In genomic region chr2:26043862-26044736, GRCh38 we compare ENCODE assay signal across 9 cellular contexts. TPM values are rescaled to one million over a fixed set of nuclear protein-coding genes. Genes with fewer than 3 reads are reported as not detected.
A peak's percentile ranks its signal among the peaks of the same experiment; 100 is the strongest.
DNase-seq lines count a peak whose midpoint lies in the region; ATAC-seq and TF ChIP-seq lines count a peak whose summit lies in the region.
"Had no signal": no experiment of that assay in that cellular context is flagged by ENCODE, and none has a peak within 500 bp of the region (broad histone marks: within the 10 kb centered on the region; RNA-seq: fewer than 3 reads in every experiment).

No MANE protein-coding gene starts in this region.

- no peak for TF ChIP-seq POLR2A in lower leg skin (IDR thresholded peaks at IDR 0.05)

- H3K4me3 Mint-ChIP-seq in effector memory CD8-positive, alpha-beta T cell: peak overlapping the region; percentile 51 to 66

- TF ChIP-seq CTCF in KMS-11 (conservative IDR thresholded peaks at IDR 0.05; ENCODE audit: low read depth, low read length): no peak
- TF ChIP-seq CTCF in osteoblast (IDR thresholded peaks at IDR 0.05; ENCODE audit: extremely low read depth, low read depth, low read length): no peak
- TF ChIP-seq CTCF in lower leg skin (IDR thresholded peaks at IDR 0.05): no peak

- H3K27ac ChIP-seq in KMS-11: peak overlapping the region; percentile 58
- peak overlapping the region; percentile 25 for H3K27ac ChIP-seq in osteoblast (ENCODE audit: low read depth, low read length)

- peak in 1 of 3 experiments; percentile 14 for DNase-seq in effector memory CD8-positive, alpha-beta T cell
- DNase-seq in osteoblast (ENCODE audit: insufficient read length, low spot score, missing footprints) (no peak), mesenteric fat pad (ENCODE audit: low spot score) (no peak), NCI-H510A (lab: John Stamatoyannopoulos, UW) (no peak), lower leg skin (ENCODE audit: low spot score in 2 of 2) (no peak)

- no peaks in the 10 kb centered on the region for H3K36me3 ChIP-seq in KMS-11 (ENCODE audit: insufficient read depth)
- H3K36me3 ChIP-seq in osteoblast (ENCODE audit: insufficient read depth, low read length): peaks cover 10% of the 10 kb centered on the region

- H3K79me2 ChIP-seq in KMS-11 (ENCODE audit: insufficient read depth, low read depth) (peaks cover 99% of the 10 kb centered on the region), osteoblast (ENCODE audit: insufficient read depth, low read length) (peaks cover 99% of the 10 kb centered on the region)

- peaks cover 24% of the 10 kb centered on the region for H3K36me3 Mint-ChIP-seq in effector memory CD8-positive, alpha-beta T cell (ENCODE audit: insufficient read depth)

- no peaks in the 10 kb centered on the region for H3K9me3 ChIP-seq in osteoblast (ENCODE audit: low read depth, low read length)
- H3K9me3 ChIP-seq: upper lobe of left lung had no signal

- peak overlapping the region; percentile 41 to 81 for H3K27ac Mint-ChIP-seq in effector memory CD8-positive, alpha-beta T cell

- peak overlapping the region; percentile 45; the same call in 1 of the 2 replicates for H3K9ac ChIP-seq in KMS-11

- H3K27me3 ChIP-seq in KMS-11 (ENCODE audit: insufficient read depth, low read depth) (no peaks in the 10 kb centered on the region), osteoblast (ENCODE audit: insufficient read depth, low read length) (no peaks in the 10 kb centered on the region)
- H3K27me3 ChIP-seq: upper lobe of left lung had no signal

- H3K9me3 Mint-ChIP-seq in effector memory CD8-positive, alpha-beta T cell: no peaks in the 10 kb centered on the region

- peaks cover 41 to 54% of the 10 kb centered on the region in 2 donors for H3K4me1 Mint-ChIP-seq in effector memory CD8-positive, alpha-beta T cell (ENCODE audit: low read depth in 2 of 2)

- H3K27me3 Mint-ChIP-seq in effector memory CD8-positive, alpha-beta T cell: no peaks in the 10 kb centered on the region

- H3K4me1 ChIP-seq in KMS-11 (ENCODE audit: low read depth, poor library complexity, severe bottlenecking): peaks cover 67% of the 10 kb centered on the region
- peaks cover 16% of the 10 kb centered on the region for H3K4me1 ChIP-seq in osteoblast (ENCODE audit: insufficient read depth, low read length)

- WGBS in lower leg skin, 2 donors: 42 to 43% methylated on average over 8 of the region's 8 CpGs

- peaks cover 26% of the 10 kb centered on the region for H4K20me1 ChIP-seq in KMS-11 (ENCODE audit: insufficient read depth)
- H4K20me1 ChIP-seq in osteoblast (ENCODE audit: insufficient read depth, low read length): peaks cover 71% of the 10 kb centered on the region

- H3K4me3 ChIP-seq in KMS-11 (IDR thresholded peaks at IDR 0.05; ENCODE audit: insufficient read depth, low read depth, low read length) (no peak overlapping the region), osteoblast (ENCODE audit: insufficient read depth, low read length) (peak overlapping the region; percentile 47), lower leg skin (ENCODE audit: low read depth, poor library complexity, severe bottlenecking) (no peak overlapping the region)
- H3K4me3 ChIP-seq: upper lobe of left lung had no signal

- no peak overlapping the region for H2AFZ ChIP-seq in KMS-11 (ENCODE audit: low read depth)
- H2AFZ ChIP-seq in osteoblast (ENCODE audit: low read length): no peak overlapping the region

- peak; percentile 68 for ATAC-seq in GM18511 (IDR thresholded peaks at IDR 0.05; ENCODE audit: unreplicated experiment)
- ATAC-seq in effector memory CD8-positive, alpha-beta T cell (replicated peaks): peak; percentile 96
- ATAC-seq in GM19328 (IDR thresholded peaks at IDR 0.05; ENCODE audit: unreplicated experiment): no peak

- intact Hi-C loops in lower leg skin (cut with DNase I; ENCODE audit: low total_unique reads): no loop called here

- H3K4me2 ChIP-seq in KMS-11 (peak overlapping the region; percentile 64), osteoblast (ENCODE audit: insufficient read depth, low read length) (peak overlapping the region; percentile 71)

RNA-seq across cellular contexts. Expression of gene RAB10, which starts 10.2 kb away (rescaled TPM):
- 128 and 151 TPM in 2 replicates for total RNA-seq in osteoblast
- 118 TPM for total RNA-seq in mesenteric fat pad
- 100 to 1,000 TPM; 125 to 228 (median 184) TPM for total RNA-seq in lower leg skin
